ENCODE assay signal across 15 cellular contexts in genomic region chr15:42608767-42609488, GRCh38. TPM values are rescaled to one million over a fixed set of nuclear protein-coding genes. Genes with fewer than 3 reads are reported as not detected.
A peak's percentile ranks its signal among the peaks of the same experiment; 100 is the strongest.
DNase-seq lines count a peak whose midpoint lies in the region; ATAC-seq, FAIRE-seq and TF ChIP-seq lines count a peak whose summit lies in the region.
"Had no signal": no experiment of that assay in that cellular context is flagged by ENCODE, and none has a peak within 500 bp of the region (broad histone marks: within the 10 kb centered on the region; RNA-seq: fewer than 3 reads in every experiment).

No MANE protein-coding gene starts in this region.

- no peak for DNase-seq in activated CD4-positive, CD25-positive, alpha-beta regulatory T cell (lab: John Stamatoyannopoulos, UW)
- no peak for DNase-seq in GM18507 (ENCODE audit: extremely low spot score, insufficient read length, low read depth)
- DNase-seq in activated T-helper 2 cell treated with anti-CD3 and anti-CD28 coated beads, Interferon-gamma antibody, Interleukin-2, Interleukin-4, amounts not matched to agents 10 μg/mL and 5 μg/mL and 100 μg/mL, durations not matched to agents 14 hours and 24 hours and 36 hours (ENCODE audit: low spot score): no peak
- DNase-seq in nephron progenitor cell: no peak
- DNase-seq in ACHN: no peak
- DNase-seq in EL: no peak
- DNase-seq: 8988T, colonic mucosa, NCI-H187 treated with DMSO at 0.1 percent for 48 hours, NCI-H524 treated with DMSO at 0.1 percent for 48 hours, right lobe of liver had no signal

- no peaks in the 10 kb centered on the region for H3K27me3 Mint-ChIP-seq in activated T-helper 2 cell treated with anti-CD3 and anti-CD28 coated beads, Interferon-gamma antibody, Interleukin-2, Interleukin-4, amounts not matched to agents 10 μg/mL and 5 μg/mL and 100 μg/mL, durations not matched to agents 14 hours and 24 hours and 36 hours (ENCODE audit: low read depth)
- H3K27me3 Mint-ChIP-seq in nephron progenitor cell (ENCODE audit: low read depth, poor library complexity): no peaks in the 10 kb centered on the region

- H3K27ac Mint-ChIP-seq in activated T-helper 2 cell treated with anti-CD3 and anti-CD28 coated beads, Interferon-gamma antibody, Interleukin-2, Interleukin-4, amounts not matched to agents 10 μg/mL and 5 μg/mL and 100 μg/mL, durations not matched to agents 14 hours and 24 hours and 36 hours: peak overlapping the region; percentile 62
- peak overlapping the region; percentile 23 for H3K27ac Mint-ChIP-seq in nephron progenitor cell

- peak; percentile 59 for FAIRE-seq in GM18507 (lab: Jason Lieb, UNC)

- TF ChIP-seq CTCF in nephron progenitor cell (IDR thresholded peaks at IDR 0.05): no peak

- in situ Hi-C loops in ACHN (cut with HindIII; ENCODE audit: low pct_ligation_motif_present, low pct_unique_long_range_greater_than_20kb, low sequenced_read_pairs): no loop called here

- ATAC-seq in activated CD4-positive, CD25-positive, alpha-beta regulatory T cell treated with anti-CD3 and anti-CD28 coated beads, Interleukin-2, amount 50 U/mL, for 24 hours: peak; percentile 37 to 60
- no peak for ATAC-seq in HG03025 (IDR thresholded peaks at IDR 0.05; ENCODE audit: low FRiP score, unreplicated experiment)
- ATAC-seq: HCT116, right lobe of liver had no signal

- no peaks in the 10 kb centered on the region for H3K9me3 Mint-ChIP-seq in activated T-helper 2 cell treated with anti-CD3 and anti-CD28 coated beads, Interferon-gamma antibody, Interleukin-2, Interleukin-4, amounts not matched to agents 10 μg/mL and 5 μg/mL and 100 μg/mL, durations not matched to agents 14 hours and 24 hours and 36 hours
- no peaks in the 10 kb centered on the region for H3K9me3 Mint-ChIP-seq in nephron progenitor cell
- H3K9me3 Mint-ChIP-seq: neural progenitor cell had no signal

- intact Hi-C loops in activated T-helper 2 cell treated with anti-CD3 and anti-CD28 coated beads, Interferon-gamma antibody, Interleukin-2, Interleukin-4, amounts not matched to agents 10 μg/mL and 5 μg/mL and 100 μg/mL, durations not matched to agents 14 hours and 24 hours and 36 hours (cut with micrococcal nuclease): loop anchor here (2.0 kb wide), 1 partner anchor 34 kb away; the partner anchor contains the start of gene STARD9

- H3K36me3 Mint-ChIP-seq in activated T-helper 2 cell treated with anti-CD3 and anti-CD28 coated beads, Interferon-gamma antibody, Interleukin-2, Interleukin-4, amounts not matched to agents 10 μg/mL and 5 μg/mL and 100 μg/mL, durations not matched to agents 14 hours and 24 hours and 36 hours (ENCODE audit: low read depth): peaks cover 2% of the 10 kb centered on the region
- peaks cover 13% of the 10 kb centered on the region for H3K36me3 Mint-ChIP-seq in nephron progenitor cell (ENCODE audit: low read depth)

- peaks cover 41% of the 10 kb centered on the region for H3K4me1 Mint-ChIP-seq in activated T-helper 2 cell treated with anti-CD3 and anti-CD28 coated beads, Interferon-gamma antibody, Interleukin-2, Interleukin-4, amounts not matched to agents 10 μg/mL and 5 μg/mL and 100 μg/mL, durations not matched to agents 14 hours and 24 hours and 36 hours (ENCODE audit: low read depth)
- peaks cover 26% of the 10 kb centered on the region for H3K4me1 Mint-ChIP-seq in nephron progenitor cell

- H3K4me3 Mint-ChIP-seq in activated T-helper 2 cell treated with anti-CD3 and anti-CD28 coated beads, Interferon-gamma antibody, Interleukin-2, Interleukin-4, amounts not matched to agents 10 μg/mL and 5 μg/mL and 100 μg/mL, durations not matched to agents 14 hours and 24 hours and 36 hours (ENCODE audit: low read depth): peak overlapping the region; percentile 15
- H3K4me3 Mint-ChIP-seq in nephron progenitor cell: no peak overlapping the region
- H3K4me3 Mint-ChIP-seq: neural progenitor cell had no signal

RNA-seq across cellular contexts. Expression of gene STARD9, which starts 33.5 kb away (rescaled TPM):
- 10.0 and 11.9 TPM in 2 replicates for total RNA-seq in activated T-helper 2 cell treated with anti-CD3 and anti-CD28 coated beads, Interferon-gamma antibody, Interleukin-2, Interleukin-4, amounts not matched to agents 10 μg/mL and 5 μg/mL and 100 μg/mL, durations not matched to agents 14 hours and 24 hours and 36 hours
